ENCODE assay signal across 24 cellular contexts in the genomic region with DNA sequence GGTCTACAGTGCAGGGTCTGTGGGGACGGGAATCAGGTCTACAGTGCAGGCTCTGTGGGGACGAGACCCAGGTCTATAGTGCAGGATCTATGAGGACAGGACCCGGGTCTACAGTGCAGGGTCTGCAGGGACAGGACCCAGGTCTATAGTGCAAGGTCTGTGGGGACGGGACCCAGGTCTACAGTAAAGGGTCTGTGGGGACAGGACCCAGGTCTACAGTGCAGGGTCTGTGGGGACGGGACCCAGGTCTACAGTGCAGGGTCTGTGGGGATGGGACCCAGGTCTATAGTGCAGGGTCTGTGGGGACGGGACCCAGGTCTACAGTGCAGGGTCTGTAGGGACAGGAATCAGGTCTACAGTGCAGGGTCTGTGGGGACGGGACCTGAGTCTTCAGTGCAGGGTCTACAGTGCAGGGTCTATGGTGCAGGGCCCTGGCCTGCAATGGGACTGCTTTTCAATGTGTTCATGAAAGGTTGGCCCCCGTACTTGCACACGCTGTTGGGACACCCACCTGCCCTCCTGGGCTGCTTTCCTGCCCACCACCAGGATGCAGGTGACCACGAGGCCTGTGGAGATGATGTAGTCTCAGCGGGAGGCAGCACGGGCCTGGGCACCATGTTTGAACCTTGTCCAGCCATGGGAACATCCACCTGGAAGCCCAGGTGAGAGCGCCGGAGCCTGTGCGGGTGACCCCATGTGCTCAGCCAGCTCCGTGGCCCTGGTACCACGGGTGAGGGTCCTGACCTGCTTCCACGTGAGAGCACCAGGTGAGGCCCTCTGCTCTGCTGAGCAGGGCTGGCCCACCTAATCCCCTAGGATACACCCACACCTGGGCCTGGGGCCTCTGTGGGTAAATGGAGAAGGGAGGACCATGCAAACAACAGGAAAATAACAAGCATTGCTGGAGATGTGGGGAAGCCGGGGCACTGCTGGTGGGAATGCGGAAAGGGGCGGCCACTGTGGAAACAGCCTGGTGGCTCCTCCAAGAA.
"Had no signal": no experiment of that assay in that cellular context is flagged by ENCODE, and none has a peak within 500 bp of the region (broad histone marks: within the 10 kb centered on the region; RNA-seq: fewer than 3 reads in every experiment).

No MANE protein-coding gene starts in this region.

- H3K36me3 Mint-ChIP-seq: immature natural killer cell; naive thymus-derived CD8-positive, alpha-beta T cell; stimulated activated effector memory CD8-positive, alpha-beta T cell treated with anti-CD3 and anti-CD28 coated beads, Interleukin-12 subunit alpha, Interleukin-12 subunit beta, amount 100 ng/mL, for 72 hours had no signal

- H3K4me3 ChIP-seq: esophagus squamous epithelium, gastroesophageal sphincter, left ventricle myocardium inferior, mucosa of descending colon, pancreas, smooth muscle cell, tibial artery, upper lobe of right lung, vagina had no signal

- H3K4me3 Mint-ChIP-seq: dendritic cell treated with granulocyte-macrophage colony-stimulating factor and Interleukin-4, amounts not matched to agents 40 ng/mL and 50 ng/mL, for 4 days; immature natural killer cell; naive thymus-derived CD8-positive, alpha-beta T cell; stimulated activated effector memory CD8-positive, alpha-beta T cell treated with anti-CD3 and anti-CD28 coated beads, Interleukin-12 subunit alpha, Interleukin-12 subunit beta, amount 100 ng/mL, for 72 hours had no signal

- H3K27ac ChIP-seq: esophagus squamous epithelium, gastroesophageal sphincter, left ventricle myocardium inferior, pancreas, tibial artery, upper lobe of right lung, vagina had no signal

- FAIRE-seq: keratinocyte, pancreas had no signal

- H3K27me3 ChIP-seq: gastroesophageal sphincter, pancreas, vagina had no signal

- H3K9me3 Mint-ChIP-seq: dendritic cell treated with granulocyte-macrophage colony-stimulating factor and Interleukin-4, amounts not matched to agents 40 ng/mL and 50 ng/mL, for 4 days; stimulated activated effector memory CD8-positive, alpha-beta T cell treated with anti-CD3 and anti-CD28 coated beads, Interleukin-12 subunit alpha, Interleukin-12 subunit beta, amount 100 ng/mL, for 72 hours had no signal

- ATAC-seq: gastroesophageal sphincter; left cardiac atrium; mucosa of descending colon; naive thymus-derived CD8-positive, alpha-beta T cell; pancreas; right cardiac atrium; stimulated activated effector memory CD8-positive, alpha-beta T cell treated with anti-CD3 and anti-CD28 coated beads, Interleukin-12 subunit alpha, Interleukin-12 subunit beta, amount 100 ng/mL, for 72 hours; stimulated activated naive CD8-positive, alpha-beta T cell treated with anti-CD3 and anti-CD28 coated beads, Interleukin-15, Interleukin-2, amounts not matched to agents 100 U/mL and 50 U/mL, for 24 hours; upper lobe of right lung had no signal

- H3K4me1 Mint-ChIP-seq: stimulated activated effector memory CD8-positive, alpha-beta T cell treated with anti-CD3 and anti-CD28 coated beads, Interleukin-12 subunit alpha, Interleukin-12 subunit beta, amount 100 ng/mL, for 72 hours had no signal

- H3K27ac Mint-ChIP-seq: dendritic cell treated with granulocyte-macrophage colony-stimulating factor and Interleukin-4, amounts not matched to agents 40 ng/mL and 50 ng/mL, for 4 days; immature natural killer cell; naive thymus-derived CD8-positive, alpha-beta T cell; progenitor cell of endocrine pancreas; stimulated activated effector memory CD8-positive, alpha-beta T cell treated with anti-CD3 and anti-CD28 coated beads, Interleukin-12 subunit alpha, Interleukin-12 subunit beta, amount 100 ng/mL, for 72 hours had no signal

- H3K4me1 ChIP-seq: pancreas had no signal

- DNase-seq: esophagus squamous epithelium; foreskin fibroblast; glutamatergic neuron; immature natural killer cell; left cardiac atrium; left ventricle myocardium inferior; mammary epithelial cell; mucosa of descending colon; nucleus accumbens; pancreas; stimulated activated CD4-positive, alpha-beta T cell treated with anti-CD3 and anti-CD28 coated beads, Interleukin-4, amount 100 ng/mL, for 1 hour; stimulated activated CD8-positive, alpha-beta memory T cell treated with anti-CD3 and anti-CD28 coated beads, Interleukin-4, amount 100 ng/mL, for 48 hours; stimulated activated naive CD8-positive, alpha-beta T cell treated with anti-CD3 and anti-CD28 coated beads, Interleukin-15, Interleukin-2, amounts not matched to agents 100 U/mL and 50 U/mL, for 24 hours; upper lobe of right lung had no signal

- H3K9me3 ChIP-seq: esophagus squamous epithelium, gastroesophageal sphincter, left ventricle myocardium inferior, mucosa of descending colon, pancreas, tibial artery, upper lobe of right lung, vagina had no signal

- H3K36me3 ChIP-seq: esophagus squamous epithelium, gastroesophageal sphincter, left ventricle myocardium inferior, pancreas, tibial artery, upper lobe of right lung, vagina had no signal
